In genomic region chr2:112055833-112056625, GRCh38 we compare ENCODE assay signal across 8 cellular contexts. TPM values are rescaled to one million over a fixed set of nuclear protein-coding genes. Genes with fewer than 3 reads are reported as not detected.
DNase-seq lines count a peak whose midpoint lies in the region; ATAC-seq and TF ChIP-seq lines count a peak whose summit lies in the region.

No MANE protein-coding gene starts in this region.

- peaks cover 19% of the 10 kb centered on the region for H3K36me3 Mint-ChIP-seq in nephron progenitor cell (ENCODE audit: low read depth)

- no peaks in the 10 kb centered on the region for H3K27me3 ChIP-seq in foreskin keratinocyte

- DNase-seq in EL (peak; percentile 93), OCI-M2 (lab: John Stamatoyannopoulos, UW; ENCODE audit: unreplicated experiment) (peak; percentile 10), foreskin keratinocyte (peak; percentile 80 to 85), nephron progenitor cell (no peak), ureter (ENCODE audit: low spot score) (peak; percentile 84), GM10266 (ENCODE audit: extremely low spot score) (no peak)
- peak; percentile 32 for DNase-seq in activated naive CD4-positive, alpha-beta T cell treated with Interleukin-2 at 50 U/mL for 16 hours

- H3K4me3 Mint-ChIP-seq in nephron progenitor cell, result peak overlapping the region; percentile 85

- peaks cover 26% of the 10 kb centered on the region for H3K4me1 Mint-ChIP-seq in nephron progenitor cell

- no peaks in the 10 kb centered on the region for H3K27me3 Mint-ChIP-seq in nephron progenitor cell (ENCODE audit: low read depth, poor library complexity)

- ATAC-seq in HG03439 (IDR thresholded peaks at IDR 0.05; ENCODE audit: unreplicated experiment), result peak; percentile 4
- no peak for ATAC-seq in foreskin keratinocyte

- peak overlapping the region; percentile 68 for H3K27ac Mint-ChIP-seq in nephron progenitor cell

- peaks cover 14% of the 10 kb centered on the region for H3K9me3 Mint-ChIP-seq in nephron progenitor cell

- H3K27ac ChIP-seq in foreskin keratinocyte, result peak overlapping the region; percentile 59

- H3K4me1 ChIP-seq in foreskin keratinocyte, result peaks cover 11% of the 10 kb centered on the region

- TF ChIP-seq CTCF in foreskin keratinocyte (conservative IDR thresholded peaks at IDR 0.05), result no peak
- TF ChIP-seq CTCF in nephron progenitor cell (IDR thresholded peaks at IDR 0.05), result no peak
- no peak for TF ChIP-seq CTCF in GM10266 (IDR thresholded peaks at IDR 0.05; ENCODE audit: control insufficient read depth, insufficient read depth, low read depth, missing control alignments)

RNA-seq across cellular contexts. Expression of gene TMEM87B, which starts 1.0 kb away (rescaled TPM):
- total RNA-seq in foreskin keratinocyte (28.1 and 36.1 TPM in 2 replicates), ureter (51.0 TPM)
- polyA plus RNA-seq in foreskin keratinocyte, result 9.8 and 10.2 TPM in 2 replicates

Comparison
In these comparisons a context has a peak if more than half of its experiments do, and no peak if none do; other contexts are left out.
1. DNase-seq: peak in EL (single experiment), OCI-M2 (single experiment), activated naive CD4-positive, alpha-beta T cell treated with Interleukin-2 at 50 U/mL for 16 hours (single experiment), foreskin keratinocyte (2 of 2) and ureter (single experiment); none in nephron progenitor cell (single experiment) and GM10266 (single experiment).